21 cellular contexts compared by ENCODE assay signal in the genomic region with DNA sequence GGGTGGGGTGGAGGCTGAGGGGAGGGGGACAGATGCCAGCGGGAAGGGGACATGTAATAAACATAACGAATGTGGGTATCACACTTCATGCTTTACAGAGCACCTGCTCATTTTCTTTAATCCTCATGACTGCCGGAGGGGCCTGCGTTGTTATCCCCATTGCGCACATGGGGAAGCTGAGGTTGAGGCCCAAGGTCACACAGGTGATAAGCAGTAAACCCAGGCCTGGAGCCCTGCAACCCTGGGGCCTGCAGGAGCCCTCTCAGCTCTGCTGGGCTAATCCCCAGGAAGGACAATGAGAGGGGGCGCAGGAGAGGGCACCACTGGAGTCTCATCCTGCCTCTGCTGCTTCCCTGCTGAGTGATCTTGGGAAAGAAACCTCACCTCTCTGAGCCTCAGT.
"Had no signal": no experiment of that assay in that cellular context is flagged by ENCODE, and none has a peak within 500 bp of the region (broad histone marks: within the 10 kb centered on the region; RNA-seq: fewer than 3 reads in every experiment).

No MANE protein-coding gene starts in this region.

- H3K36me3 ChIP-seq: heart left ventricle, sigmoid colon, stomach, thoracic aorta, transverse colon had no signal

- H3K9me3 Mint-ChIP-seq: nephron; stimulated activated naive B cell treated with anti-CD40 and anti-IgM and Interleukin-4, amounts not matched to agents 10 μg/mL and 1 μg/mL and 100 μg/mL, for 72 hours had no signal

- H3K4me1 ChIP-seq: heart left ventricle, sigmoid colon, transverse colon had no signal

- H3K36me3 Mint-ChIP-seq: naive B cell; stimulated activated naive B cell treated with anti-CD40 and anti-IgM and Interleukin-4, amounts not matched to agents 10 μg/mL and 1 μg/mL and 100 μg/mL, for 72 hours had no signal

- ATAC-seq: left colon, left ventricle myocardium superior had no signal

- FAIRE-seq: endometrium, frontal cortex had no signal

- H3K27ac ChIP-seq: dorsolateral prefrontal cortex, heart left ventricle, sigmoid colon, skin epidermis, stomach, thoracic aorta, transverse colon had no signal

- H3K4me3 Mint-ChIP-seq: naive B cell; nephron; stimulated activated naive B cell treated with anti-CD40 and anti-IgM and Interleukin-4, amounts not matched to agents 10 μg/mL and 1 μg/mL and 100 μg/mL, for 72 hours had no signal

- H3K9me3 ChIP-seq: heart left ventricle, sigmoid colon, stomach, thoracic aorta, transverse colon had no signal

- H3K27ac Mint-ChIP-seq: naive B cell; nephron; stimulated activated naive B cell treated with anti-CD40 and anti-IgM and Interleukin-4, amounts not matched to agents 10 μg/mL and 1 μg/mL and 100 μg/mL, for 72 hours had no signal

- H3K4me3 ChIP-seq: dorsolateral prefrontal cortex, heart left ventricle, lung, sigmoid colon, skin epidermis, stomach, thoracic aorta, transverse colon had no signal

- DNase-seq: cortex of kidney; effector CD8-positive, alpha-beta T cell; hippocampal formation; left colon; left ventricle myocardium superior; mesenchymal stem cell; naive B cell; sigmoid colon; stimulated activated CD4-positive, alpha-beta T cell treated with anti-CD3 and anti-CD28 coated beads, Interleukin-2, amount 100 ng/mL, for 24 hours; stimulated activated CD4-positive, alpha-beta T cell treated with anti-CD3 and anti-CD28 coated beads, Interleukin-4, amount 100 ng/mL, for 4 hours; stimulated activated naive B cell treated with anti-CD40 and anti-IgM and Interleukin-4, amounts not matched to agents 10 μg/mL and 1 μg/mL and 100 μg/mL, for 72 hours; stomach; transverse colon had no signal
